ENCODE assay signal across 8 cellular contexts in the genomic region with DNA sequence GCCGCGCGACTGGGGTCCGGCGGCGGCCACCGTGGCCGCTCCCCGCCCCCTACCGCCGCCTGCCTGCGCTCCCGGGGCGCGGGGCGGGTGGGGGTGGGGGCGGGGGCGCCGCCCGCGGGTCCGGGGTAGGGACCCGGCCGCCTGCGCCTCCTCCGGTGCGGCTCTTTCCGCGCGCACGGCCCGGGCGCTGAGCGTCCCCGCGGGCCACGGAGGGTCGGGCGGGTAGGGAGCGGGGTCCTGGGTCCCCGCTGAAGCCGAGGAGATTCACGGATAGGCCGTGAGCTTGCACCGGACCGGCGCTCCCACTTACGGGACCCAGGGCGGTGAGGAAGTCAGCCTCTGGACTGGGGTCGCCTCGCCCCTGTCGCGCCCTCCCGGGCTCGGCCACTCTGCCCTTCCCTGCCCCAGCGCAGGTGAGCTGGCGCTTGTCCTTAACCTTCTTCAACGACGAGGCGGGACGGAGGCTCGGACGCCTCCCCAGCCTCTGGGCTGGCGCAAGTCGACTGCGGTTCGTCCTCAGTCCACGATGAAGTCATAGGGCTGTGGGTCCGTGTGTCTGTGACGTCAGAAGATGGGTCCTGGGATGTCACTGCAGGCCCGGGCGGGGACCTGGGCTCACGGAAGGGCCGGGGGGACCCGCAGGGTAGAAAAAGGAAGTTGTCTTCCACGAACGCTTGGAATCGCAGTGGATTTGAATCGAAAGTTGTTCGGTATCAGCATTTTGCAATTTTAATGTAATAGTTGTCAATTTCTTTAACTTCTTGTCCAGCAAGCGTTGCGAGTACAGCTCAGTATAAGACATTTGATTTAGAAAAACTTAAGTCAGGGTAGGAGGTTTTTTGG. TPM values are rescaled to one million over a fixed set of nuclear protein-coding genes. Genes with fewer than 3 reads are reported as not detected.
DNase-seq lines count a peak whose midpoint lies in the region; ATAC-seq and TF ChIP-seq lines count a peak whose summit lies in the region.

No MANE protein-coding gene starts in this region.

- no peaks in the 10 kb centered on the region for H3K27me3 ChIP-seq in kidney epithelial cell (ENCODE audit: control insufficient read depth, insufficient read depth, low read length)

- no peaks in the 10 kb centered on the region for H3K36me3 ChIP-seq in kidney epithelial cell (ENCODE audit: control insufficient read depth, insufficient read depth, low read length)

- no peak for TF ChIP-seq CTCF in kidney epithelial cell (IDR thresholded peaks at IDR 0.05; ENCODE audit: insufficient read depth, low read length, poor library complexity, severe bottlenecking)

- peak; percentile 76 for DNase-seq in ACHN
- peak; percentile 67 for DNase-seq in NCI-H2171 treated with DMSO at 0.1 percent for 48 hours (lab: John Stamatoyannopoulos, UW)
- peak; percentile 63 for DNase-seq in cerebellar cortex (ENCODE audit: low spot score)
- no peak for DNase-seq in kidney epithelial cell (ENCODE audit: low read depth)
- DNase-seq in stimulated activated CD4-positive, alpha-beta T cell treated with anti-CD3 and anti-CD28 coated beads, Interleukin-12 subunit alpha, Interleukin-12 subunit beta, amount 100 ng/mL, for 48 hours (ENCODE audit: low read depth in 2 of 3, low spot score in 1 of 3) = peak; percentile 32 to 45 (median 43)

- in situ Hi-C loops in ACHN (cut with HindIII; ENCODE audit: low pct_ligation_motif_present, low pct_unique_long_range_greater_than_20kb, low sequenced_read_pairs) = no loop called here

- ATAC-seq in GM18517 (IDR thresholded peaks at IDR 0.05; ENCODE audit: unreplicated experiment) (peak; percentile 24), HG03045 (IDR thresholded peaks at IDR 0.05; ENCODE audit: unreplicated experiment) (peak; percentile 41)
- peak; percentile 30 to 33 for ATAC-seq in activated CD4-positive, CD25-positive, alpha-beta regulatory T cell treated with anti-CD3 and anti-CD28 coated beads, Interleukin-2, amount 50 U/mL, for 24 hours

- H3K4me3 ChIP-seq in kidney epithelial cell (ENCODE audit: low read depth, low read length) = peak overlapping the region; percentile 100

RNA-seq across cellular contexts. Expression of gene FBXO34, which starts 0.6 kb away (rescaled TPM):
- total RNA-seq in kidney epithelial cell = 16.6 and 18.4 TPM in 2 replicates
